In the genomic region with DNA sequence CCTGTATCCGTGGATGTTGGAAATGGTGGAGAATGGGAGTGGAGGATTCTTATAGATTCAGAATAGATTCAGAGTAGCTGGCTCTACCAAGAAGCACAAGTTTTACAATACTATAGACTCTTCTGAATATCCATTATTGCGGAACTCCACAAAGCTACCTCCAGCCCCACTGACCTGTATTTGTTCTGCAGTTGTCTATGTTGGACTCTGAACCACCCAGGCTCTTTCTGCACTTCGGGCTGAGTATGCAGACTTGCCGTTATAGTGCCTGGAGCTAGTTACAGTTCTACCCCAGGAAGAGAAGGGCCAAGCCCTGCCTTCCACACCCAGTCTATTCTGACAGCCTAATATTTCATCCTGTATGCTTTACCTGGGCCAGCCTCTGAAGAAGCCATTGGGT, we compare ENCODE assay signal across 26 cellular contexts. TPM values are rescaled to one million over a fixed set of nuclear protein-coding genes. Genes with fewer than 3 reads are reported as not detected.
A peak's percentile ranks its signal among the peaks of the same experiment; 100 is the strongest.
DNase-seq lines count a peak whose midpoint lies in the region; ATAC-seq, FAIRE-seq and TF ChIP-seq lines count a peak whose summit lies in the region.
"Had no signal": no experiment of that assay in that cellular context is flagged by ENCODE, and none has a peak within 500 bp of the region (broad histone marks: within the 10 kb centered on the region; RNA-seq: fewer than 3 reads in every experiment).

No MANE protein-coding gene starts in this region.

- CTCF ChIA-PET in HepG2 (lab: Yijun Ruan, JAX; ENCODE audit: low intra/inter-chr PET ratio, low total read pairs), result no interaction called here

- TF ChIP-seq RAD21 in HepG2 (CRISPR knock-in tag; IDR thresholded peaks at IDR 0.05), result no peak

- TF ChIP-seq EP300 in HepG2 (IDR thresholded peaks at IDR 0.05; ENCODE audit: low read depth in 2 of 2, low read length in 2 of 2) (no peak), HepG2 (CRISPR knock-in tag; IDR thresholded peaks at IDR 0.05; ENCODE audit: borderline replicate concordance) (no peak)

- WGBS in HepG2 (ENCODE audit: low lambda C conversion rate), result 1% methylated on average over 4 of the region's 4 CpGs

- no peaks in the 10 kb centered on the region for H3K36me3 Mint-ChIP-seq in progenitor cell of endocrine pancreas (ENCODE audit: insufficient read depth)
- H3K36me3 Mint-ChIP-seq: CD14-positive monocyte; CD4-positive, alpha-beta memory T cell; CD4-positive, CD25-positive, alpha-beta regulatory T cell; CD8-positive, alpha-beta memory T cell had no signal

- peak; percentile 87 for FAIRE-seq in HepG2 (lab: Jason Lieb, UNC)
- FAIRE-seq: A204.1, G401.6, GM12891 had no signal

- H3K9me3 ChIP-seq in HepG2 (ENCODE audit: low read length), result no peaks in the 10 kb centered on the region
- H3K9me3 ChIP-seq: BE2C, BLaER1 had no signal

- H3K4me3 ChIP-seq in HepG2 (replicated peaks in 1 of 3; ENCODE audit: insufficient read depth in 1 of 3, low read depth in 2 of 3, low read length in 3 of 3), result no peak overlapping the region
- H3K4me3 ChIP-seq: BLaER1 had no signal

- peak; percentile 71 for DNase-seq in HuH-7.5 (ENCODE audit: low spot score)
- DNase-seq in HepG2 (ENCODE audit: low spot score), result peak; percentile 68
- DNase-seq in progenitor cell of endocrine pancreas (ENCODE audit: low spot score, unreplicated experiment), result no peak
- DNase-seq in nucleus accumbens (lab: John Stamatoyannopoulos, UW), result no peak
- DNase-seq: 8988T; ACHN; BE2C; C1 segment of cervical spinal cord; CD4-positive, alpha-beta memory T cell; CD4-positive, CD25-positive, alpha-beta regulatory T cell; CD8-positive, alpha-beta memory T cell; COR-L47; DMS 273 treated with DMSO at 0.1 percent for 48 hours; DMS153; DMS53; DMS79 treated with DMSO at 0.1 percent for 48 hours; GF-D8 had no signal

- H3K36me3 ChIP-seq in HepG2 (replicated peaks in 1 of 2; ENCODE audit: control insufficient read depth in 1 of 2, insufficient read depth in 2 of 2, low read length in 2 of 2), result no peaks in the 10 kb centered on the region
- H3K36me3 ChIP-seq: BE2C, BLaER1 had no signal

- H3K27ac Mint-ChIP-seq in progenitor cell of endocrine pancreas, result peak overlapping the region; percentile 33
- H3K27ac Mint-ChIP-seq: CD14-positive monocyte; CD4-positive, alpha-beta memory T cell; CD4-positive, CD25-positive, alpha-beta regulatory T cell; CD8-positive, alpha-beta memory T cell had no signal

- peaks cover 13% of the 10 kb centered on the region for H3K4me1 ChIP-seq in HepG2 (ENCODE audit: insufficient read depth, low read length)
- H3K4me1 ChIP-seq: BE2C, BLaER1 had no signal

- H3K4me3 Mint-ChIP-seq in progenitor cell of endocrine pancreas (ENCODE audit: low read depth), result no peak overlapping the region
- H3K4me3 Mint-ChIP-seq: CD14-positive monocyte; CD4-positive, alpha-beta memory T cell; CD4-positive, CD25-positive, alpha-beta regulatory T cell; CD8-positive, alpha-beta memory T cell had no signal

- no peak for TF ChIP-seq CTCF in HepG2 (CRISPR knock-in tag; IDR thresholded peaks at IDR 0.05)
- TF ChIP-seq CTCF in progenitor cell of endocrine pancreas (IDR thresholded peaks at IDR 0.05; ENCODE audit: unreplicated experiment), result no peak

- ATAC-seq in HepG2, result peak; percentile 100
- no peak for ATAC-seq in GM18861 (IDR thresholded peaks at IDR 0.05; ENCODE audit: unreplicated experiment)
- no peak for ATAC-seq in HG03432 (IDR thresholded peaks at IDR 0.05; ENCODE audit: unreplicated experiment)

- H3K27me3 ChIP-seq in HepG2 (ENCODE audit: control insufficient read depth in 1 of 2, insufficient read depth in 2 of 2, low read length in 2 of 2), result no peaks in the 10 kb centered on the region
- H3K27me3 ChIP-seq: BE2C, BLaER1 had no signal

- H4K20me1 ChIP-seq in HepG2 (ENCODE audit: insufficient read depth, low read length), result no peaks in the 10 kb centered on the region
- H4K20me1 ChIP-seq: BLaER1 had no signal

- no peaks in the 10 kb centered on the region for H3K9me3 Mint-ChIP-seq in progenitor cell of endocrine pancreas (ENCODE audit: low read depth)

- no peak overlapping the region for H3K4me2 ChIP-seq in HepG2 (ENCODE audit: low read depth, low read length)
- H3K4me2 ChIP-seq: BLaER1 had no signal

- no peak overlapping the region for H3K27ac ChIP-seq in HepG2 (ENCODE audit: extremely low read length, insufficient read depth, low read length)
- H3K27ac ChIP-seq: BLaER1 had no signal

- in situ Hi-C loops in HepG2 (cut with HindIII; ENCODE audit: extremely low pct_ligation_motif_present, low pct_unique_long_range_greater_than_20kb), result no loop called here

- intact Hi-C loops in HepG2 (cut with micrococcal nuclease; ENCODE audit: unreplicated experiment), result no loop called here

- H2AFZ ChIP-seq in HepG2 (ENCODE audit: low read length), result no peak overlapping the region

- H3K4me1 Mint-ChIP-seq in progenitor cell of endocrine pancreas (ENCODE audit: low read depth), result no peaks in the 10 kb centered on the region
- H3K4me1 Mint-ChIP-seq: CD14-positive monocyte; CD4-positive, alpha-beta memory T cell; CD4-positive, CD25-positive, alpha-beta regulatory T cell; CD8-positive, alpha-beta memory T cell had no signal

- TF ChIP-seq POLR2A in HepG2 (IDR thresholded peaks at IDR 0.05; ENCODE audit: insufficient read depth in 1 of 2, low read depth in 2 of 2, low read length in 2 of 2), result no peak

- H3K79me2 ChIP-seq in HepG2 (ENCODE audit: insufficient read depth, low read length), result no peaks in the 10 kb centered on the region

- no peak overlapping the region for H3K9ac ChIP-seq in HepG2 (ENCODE audit: insufficient read depth, low read depth, low read length)
- H3K9ac ChIP-seq: BLaER1 had no signal

- POLR2A ChIA-PET in HepG2 (lab: Yijun Ruan, JAX), result no interaction called here

- no peaks in the 10 kb centered on the region for H3K27me3 Mint-ChIP-seq in progenitor cell of endocrine pancreas
- H3K27me3 Mint-ChIP-seq: CD4-positive, alpha-beta memory T cell; CD4-positive, CD25-positive, alpha-beta regulatory T cell had no signal

- no TSS peak for BruUV-seq in HepG2 (replicated peaks; lab: Mats Ljungman, UMichigan)

TF ChIP-seq in HepG2, 621 proteins besides CTCF, POLR2A, EP300 and RAD21 (continues in another document):
- peak; percentile 94; the same call in 1 of the 2 replicates for TF ChIP-seq ZNF331 (CRISPR knock-in tag; IDR thresholded peaks at IDR 0.05)
- TF ChIP-seq DPF2 (CRISPR knock-in tag; IDR thresholded peaks at IDR 0.05; ENCODE audit: borderline replicate concordance, low read depth), result no peak
- no peak for TF ChIP-seq ZKSCAN8 (CRISPR knock-in tag; IDR thresholded peaks at IDR 0.05; ENCODE audit: borderline replicate concordance)
- TF ChIP-seq KMT2A (CRISPR knock-in tag; IDR thresholded peaks at IDR 0.05), result no peak
- peak; percentile 40 for TF ChIP-seq XRCC5 (optimal IDR thresholded peaks at IDR 0.05; ENCODE audit: low read length)
- TF ChIP-seq IRF2 (CRISPR knock-in tag; IDR thresholded peaks at IDR 0.05), result 0 out of 2 replicates have a peak, but pooled peaks have one; percentile 29
- TF ChIP-seq, protein P1, sequence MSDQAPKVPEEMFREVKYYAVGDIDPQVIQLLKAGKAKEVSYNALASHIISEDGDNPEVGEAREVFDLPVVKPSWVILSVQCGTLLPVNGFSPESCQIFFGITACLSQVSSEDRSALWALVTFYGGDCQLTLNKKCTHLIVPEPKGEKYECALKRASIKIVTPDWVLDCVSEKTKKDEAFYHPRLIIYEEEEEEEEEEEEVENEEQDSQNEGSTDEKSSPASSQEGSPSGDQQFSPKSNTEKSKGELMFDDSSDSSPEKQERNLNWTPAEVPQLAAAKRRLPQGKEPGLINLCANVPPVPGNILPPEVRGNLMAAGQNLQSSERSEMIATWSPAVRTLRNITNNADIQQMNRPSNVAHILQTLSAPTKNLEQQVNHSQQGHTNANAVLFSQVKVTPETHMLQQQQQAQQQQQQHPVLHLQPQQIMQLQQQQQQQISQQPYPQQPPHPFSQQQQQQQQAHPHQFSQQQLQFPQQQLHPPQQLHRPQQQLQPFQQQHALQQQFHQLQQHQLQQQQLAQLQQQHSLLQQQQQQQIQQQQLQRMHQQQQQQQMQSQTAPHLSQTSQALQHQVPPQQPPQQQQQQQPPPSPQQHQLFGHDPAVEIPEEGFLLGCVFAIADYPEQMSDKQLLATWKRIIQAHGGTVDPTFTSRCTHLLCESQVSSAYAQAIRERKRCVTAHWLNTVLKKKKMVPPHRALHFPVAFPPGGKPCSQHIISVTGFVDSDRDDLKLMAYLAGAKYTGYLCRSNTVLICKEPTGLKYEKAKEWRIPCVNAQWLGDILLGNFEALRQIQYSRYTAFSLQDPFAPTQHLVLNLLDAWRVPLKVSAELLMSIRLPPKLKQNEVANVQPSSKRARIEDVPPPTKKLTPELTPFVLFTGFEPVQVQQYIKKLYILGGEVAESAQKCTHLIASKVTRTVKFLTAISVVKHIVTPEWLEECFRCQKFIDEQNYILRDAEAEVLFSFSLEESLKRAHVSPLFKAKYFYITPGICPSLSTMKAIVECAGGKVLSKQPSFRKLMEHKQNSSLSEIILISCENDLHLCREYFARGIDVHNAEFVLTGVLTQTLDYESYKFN (CRISPR knock-in tag; conservative IDR thresholded peaks at IDR 0.05), result peak; percentile 33; the same call in 1 of the 2 replicates
- no peak for TF ChIP-seq ZNF564 (CRISPR knock-in tag; IDR thresholded peaks at IDR 0.05)
- TF ChIP-seq STAT5B (CRISPR knock-in tag; IDR thresholded peaks at IDR 0.05), result no peak

RNA-seq across cellular contexts. Expression of gene RGPD4, which starts 4.4 kb away (rescaled TPM):
- total RNA-seq in HepG2 (2016; rRNA removed; fragmentation: Illumina TruSeq; extraction: Trizol), result not detected in 2 replicates
- total RNA-seq in HepG2 (2016; cell fraction: cytosol; rRNA removed; fragmentation: Illumina TruSeq; extraction: Trizol; ENCODE audit: low read depth), result not detected in 2 replicates
- total RNA-seq in HepG2 (2016; cell fraction: insoluble cytoplasmic fraction; rRNA removed; fragmentation: Illumina TruSeq; extraction: Trizol), result 0.03 TPM in 1 of 2 replicates, not detected in the other
- not detected in 2 replicates for total RNA-seq in HepG2 (2016; cell fraction: membrane; rRNA removed; fragmentation: Illumina TruSeq; extraction: Trizol)
- total RNA-seq in HepG2 (2016; cell fraction: nucleus; rRNA removed; fragmentation: Illumina TruSeq; extraction: Trizol), result not detected in 2 replicates
- not detected in 2 replicates for polyA plus RNA-seq in HepG2 (2011; rRNA removed)
- polyA plus RNA-seq in HepG2 (2011; cell fraction: cytosol; rRNA removed), result not detected in 2 replicates
- polyA plus RNA-seq in HepG2 (2011; cell fraction: nucleus; rRNA removed), result not detected in 2 replicates
- 0.03 TPM in 2 replicates for polyA plus RNA-seq in HepG2 (2012)
- polyA plus RNA-seq in HepG2 (2016; cell fraction: cytosol; fragmentation: Illumina TruSeq; extraction: Trizol; ENCODE audit: low read depth), result not detected in 2 replicates
- not detected in 2 replicates for polyA plus RNA-seq in HepG2 (2016; cell fraction: insoluble cytoplasmic fraction; fragmentation: Illumina TruSeq; extraction: Trizol; ENCODE audit: low read depth)
- not detected in 2 replicates for polyA plus RNA-seq in HepG2 (2016; cell fraction: membrane; fragmentation: Illumina TruSeq; extraction: Trizol; ENCODE audit: low read depth)
- polyA plus RNA-seq in HepG2 (2016; cell fraction: nucleus; fragmentation: Illumina TruSeq; extraction: Trizol; ENCODE audit: insufficient read depth, low read depth), result not detected in 2 replicates
- not detected in 2 replicates for polyA minus RNA-seq in HepG2 (2011; rRNA and poly(A)+ RNA removed; ENCODE audit: low replicate concordance)
- not detected in 2 replicates for polyA minus RNA-seq in HepG2 (2011; cell fraction: cytosol; rRNA and poly(A)+ RNA removed)
- not detected in 2 replicates for polyA minus RNA-seq in HepG2 (2011; cell fraction: nucleus; rRNA and poly(A)+ RNA removed)
- 0.11 TPM in 1 of 2 replicates, not detected in the other for total RNA-seq in progenitor cell of endocrine pancreas
- total RNA-seq: A673; CD4-positive, CD25-positive, alpha-beta regulatory T cell had no signal
- polyA plus RNA-seq: AG04450; CD14-positive monocyte; CD4-positive, CD25-positive, alpha-beta regulatory T cell; CD8-positive, alpha-beta memory T cell had no signal

Comparison
In these comparisons a context has a peak if more than half of its experiments do, and no peak if none do; other contexts are left out.
1. DNase-seq: peak in HuH-7.5 (single experiment) and HepG2 (single experiment); none in progenitor cell of endocrine pancreas (single experiment) and nucleus accumbens (0 of 56).